31 cellular contexts compared by ENCODE assay signal in the genomic region with DNA sequence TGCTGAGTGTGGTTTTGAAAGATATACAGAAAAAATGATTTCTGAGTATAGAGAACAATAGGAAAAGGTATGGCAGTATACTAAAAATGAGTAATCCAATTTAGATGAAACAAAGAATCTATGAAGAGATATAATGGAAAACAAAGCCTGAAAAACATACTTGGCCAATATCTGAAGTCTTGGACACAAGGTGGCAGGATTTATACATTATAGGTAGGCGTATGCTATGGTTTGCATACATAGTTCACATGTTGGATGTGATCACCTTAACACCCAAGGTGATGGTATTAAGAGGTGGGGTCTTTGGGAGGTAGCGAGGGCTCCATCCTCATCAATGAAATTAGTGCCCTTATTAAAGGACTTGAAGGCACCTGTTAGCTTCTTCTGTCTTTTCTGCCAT. TPM values are rescaled to one million over a fixed set of nuclear protein-coding genes. Genes with fewer than 3 reads are reported as not detected.
DNase-seq lines count a peak whose midpoint lies in the region; ATAC-seq, FAIRE-seq and TF ChIP-seq lines count a peak whose summit lies in the region.
"Had no signal": no experiment of that assay in that cellular context is flagged by ENCODE, and none has a peak within 500 bp of the region (broad histone marks: within the 10 kb centered on the region; RNA-seq: fewer than 3 reads in every experiment).

No MANE protein-coding gene starts in this region.

- ATAC-seq in HG03521 (IDR thresholded peaks at IDR 0.05; ENCODE audit: unreplicated experiment): no peak
- ATAC-seq: T-cell had no signal

- no peak for TF ChIP-seq EP300 in sigmoid colon (IDR thresholded peaks at IDR 0.05)

- H4K20me1 ChIP-seq in DOHH2 (ENCODE audit: control insufficient read depth, insufficient read depth, low read depth, low read length): no peaks in the 10 kb centered on the region

- no peak overlapping the region for H3K4me3 ChIP-seq in ACC112 (ENCODE audit: low read depth, low read length)
- no peak overlapping the region for H3K4me3 ChIP-seq in DOHH2 (ENCODE audit: low read length)
- no peak overlapping the region for H3K4me3 ChIP-seq in sigmoid colon
- H3K4me3 ChIP-seq: left ventricle myocardium inferior, neural progenitor cell, SJCRH30 had no signal

- H3F3A ChIP-seq in DOHH2 (ENCODE audit: control insufficient read depth, insufficient read depth): no peaks in the 10 kb centered on the region

- no peaks in the 10 kb centered on the region for H3K27me3 ChIP-seq in ACC112 (ENCODE audit: insufficient read depth, low read length)
- peaks cover 26% of the 10 kb centered on the region for H3K27me3 ChIP-seq in DOHH2 (ENCODE audit: control insufficient read depth, low read length)
- H3K27me3 ChIP-seq in sigmoid colon: no peaks in the 10 kb centered on the region

- H3K4me1 Mint-ChIP-seq in chondrocyte (ENCODE audit: low read depth): peaks cover 33% of the 10 kb centered on the region
- H3K4me1 Mint-ChIP-seq: neural progenitor cell, T-cell had no signal

- TF ChIP-seq CTCF in DOHH2 (IDR thresholded peaks at IDR 0.05; ENCODE audit: low read depth, low read length, poor library complexity, severe bottlenecking): peak; percentile 12
- peak; percentile 33 for TF ChIP-seq CTCF in chondrocyte (IDR thresholded peaks at IDR 0.05)
- TF ChIP-seq CTCF in sigmoid colon (IDR thresholded peaks at IDR 0.05): no peak

- no peak for FAIRE-seq in urothelium cell line (lab: Jason Lieb, UNC)
- FAIRE-seq: H54, islet of Langerhans had no signal

- H3K27ac ChIP-seq in ACC112 (ENCODE audit: low read depth, low read length): peak overlapping the region; percentile 93; the same call in 1 of the 2 replicates
- H3K27ac ChIP-seq in DOHH2 (ENCODE audit: low read depth, low read length): no peak overlapping the region
- no peak overlapping the region for H3K27ac ChIP-seq in sigmoid colon
- H3K27ac ChIP-seq: left ventricle myocardium inferior, neural progenitor cell, parathyroid adenoma, SJCRH30, WERI-Rb-1 had no signal

- H3K9me2 ChIP-seq in DOHH2 (replicated peaks; ENCODE audit: control insufficient read depth, low read length): no peaks in the 10 kb centered on the region

- no peak overlapping the region for H3K4me2 ChIP-seq in DOHH2 (ENCODE audit: low read length)
- H3K4me2 ChIP-seq: neural progenitor cell had no signal

- H3K27me3 Mint-ChIP-seq in chondrocyte (ENCODE audit: low read depth): no peaks in the 10 kb centered on the region

- TF ChIP-seq POLR2A in sigmoid colon (IDR thresholded peaks at IDR 0.05): no peak

- no peaks in the 10 kb centered on the region for H3K79me2 ChIP-seq in ACC112 (ENCODE audit: control insufficient read depth, insufficient read depth, low read length, unreplicated experiment)
- H3K79me2 ChIP-seq in DOHH2 (ENCODE audit: control insufficient read depth, low read length): no peaks in the 10 kb centered on the region
- H3K79me2 ChIP-seq: parathyroid adenoma had no signal

- 61 to 83% methylated on average over 2 of the region's 2 CpGs for WGBS in sigmoid colon, 2 donors

- no peak overlapping the region for H2AFZ ChIP-seq in ACC112 (ENCODE audit: low read length, unreplicated experiment)
- H2AFZ ChIP-seq: neural progenitor cell, parathyroid adenoma had no signal

- intact Hi-C loops in sigmoid colon (cut with DNase I): no loop called here

- no peak overlapping the region for H3K4me3 Mint-ChIP-seq in chondrocyte (ENCODE audit: unreplicated experiment)
- H3K4me3 Mint-ChIP-seq: activated naive CD4-positive, alpha-beta T cell treated with anti-CD3 and anti-CD28 coated beads, Interleukin-2, amount 50 U/mL, for 24 hours; neural progenitor cell; T-cell had no signal

- peaks cover 22% of the 10 kb centered on the region for H3K4me1 ChIP-seq in ACC112 (ENCODE audit: control insufficient read depth, insufficient read depth, low read length, unreplicated experiment)
- H3K4me1 ChIP-seq in DOHH2 (ENCODE audit: control insufficient read depth, low read length): no peaks in the 10 kb centered on the region
- H3K4me1 ChIP-seq in sigmoid colon: no peaks in the 10 kb centered on the region
- H3K4me1 ChIP-seq: left ventricle myocardium inferior, neural progenitor cell, parathyroid adenoma, SJCRH30 had no signal

- H3K36me3 Mint-ChIP-seq in chondrocyte (ENCODE audit: low read depth): no peaks in the 10 kb centered on the region
- H3K36me3 Mint-ChIP-seq: activated naive CD4-positive, alpha-beta T cell treated with anti-CD3 and anti-CD28 coated beads, Interleukin-2, amount 50 U/mL, for 24 hours; neural progenitor cell; T-cell had no signal

- DNase-seq in NAMALWA (ENCODE audit: low spot score) (peak; percentile 13), chondrocyte (ENCODE audit: low spot score) (no peak), urothelium cell line (ENCODE audit: low spot score) (no peak), sigmoid colon (no peak), glomerular visceral epithelial cell (ENCODE audit: extremely low spot score) (no peak)
- DNase-seq: activated CD4-positive, alpha-beta T cell treated with anti-CD3 and anti-CD28 coated beads for 48 hours; activated CD8-positive, alpha-beta memory T cell treated with anti-CD3 and anti-CD28 coated beads for 24 hours; activated T-cell treated with anti-CD3 and anti-CD28 coated beads for 4 hours; amygdala; Calu3; effector CD4-positive, alpha-beta T cell; left ventricle myocardium inferior; mesendoderm; NCI-H1105; NCI-H1930; NCI-H524 treated with DMSO at 0.1 percent for 48 hours; RPMI8226; SJCRH30; stimulated activated CD4-positive, alpha-beta T cell treated with anti-CD3 and anti-CD28 coated beads, Interleukin-1b, Interleukin-23, amount 100 ng/mL, for 48 hours; stimulated activated naive CD4-positive, alpha-beta T cell treated with Interleukin-2 at 50 U/mL for 16 hours; T-cell; WERI-Rb-1 had no signal

- peaks cover 3% of the 10 kb centered on the region for H3K9me3 Mint-ChIP-seq in chondrocyte (ENCODE audit: low read depth)
- H3K9me3 Mint-ChIP-seq: activated naive CD4-positive, alpha-beta T cell treated with anti-CD3 and anti-CD28 coated beads, Interleukin-2, amount 50 U/mL, for 24 hours; activated T-helper 2 cell treated with anti-CD3 and anti-CD28 coated beads, Interferon-gamma antibody, Interleukin-2, Interleukin-4, amounts not matched to agents 10 μg/mL and 5 μg/mL and 100 μg/mL, durations not matched to agents 14 hours and 24 hours and 36 hours; neural progenitor cell had no signal

- H3K9me3 ChIP-seq in DOHH2 (ENCODE audit: control insufficient read depth, insufficient read depth, low read length) (no peaks in the 10 kb centered on the region), sigmoid colon (no peaks in the 10 kb centered on the region)
- H3K9me3 ChIP-seq: left ventricle myocardium inferior, SJCRH30 had no signal

- no peak overlapping the region for H3K27ac Mint-ChIP-seq in chondrocyte (ENCODE audit: unreplicated experiment)
- H3K27ac Mint-ChIP-seq: activated naive CD4-positive, alpha-beta T cell treated with anti-CD3 and anti-CD28 coated beads, Interleukin-2, amount 50 U/mL, for 24 hours; activated T-helper 2 cell treated with anti-CD3 and anti-CD28 coated beads, Interferon-gamma antibody, Interleukin-2, Interleukin-4, amounts not matched to agents 10 μg/mL and 5 μg/mL and 100 μg/mL, durations not matched to agents 14 hours and 24 hours and 36 hours; neural progenitor cell; T-cell had no signal

- H3K36me3 ChIP-seq in ACC112 (ENCODE audit: insufficient read depth, low read length): no peaks in the 10 kb centered on the region
- H3K36me3 ChIP-seq in DOHH2 (ENCODE audit: control insufficient read depth, low read length): no peaks in the 10 kb centered on the region
- no peaks in the 10 kb centered on the region for H3K36me3 ChIP-seq in sigmoid colon
- H3K36me3 ChIP-seq: left ventricle myocardium inferior, neural progenitor cell, SJCRH30, WERI-Rb-1 had no signal

RNA-seq across cellular contexts. Expression of a gene that starts 34.5 kb away (rescaled TPM):
- total RNA-seq in chondrocyte (26.1 to 29.6 TPM (median 29.5 TPM) in 3 replicates), sigmoid colon (10 to 100 TPM; 14.8 to 22.8 (median 19.0) TPM)
- 10 to 100 TPM in 1 of 3 donors, 1 to 10 TPM in 2; 9.0 to 10.5 (median 9.7) TPM for polyA plus RNA-seq in sigmoid colon

Comparison
In these comparisons a context has a peak if more than half of its experiments do, and no peak if none do; other contexts are left out.
1. CTCF ChIP-seq: peak in DOHH2 (single experiment) and chondrocyte (single experiment); none in sigmoid colon (0 of 4).